Comparison of ENCODE assay signal across 21 cellular contexts in the genomic region with DNA sequence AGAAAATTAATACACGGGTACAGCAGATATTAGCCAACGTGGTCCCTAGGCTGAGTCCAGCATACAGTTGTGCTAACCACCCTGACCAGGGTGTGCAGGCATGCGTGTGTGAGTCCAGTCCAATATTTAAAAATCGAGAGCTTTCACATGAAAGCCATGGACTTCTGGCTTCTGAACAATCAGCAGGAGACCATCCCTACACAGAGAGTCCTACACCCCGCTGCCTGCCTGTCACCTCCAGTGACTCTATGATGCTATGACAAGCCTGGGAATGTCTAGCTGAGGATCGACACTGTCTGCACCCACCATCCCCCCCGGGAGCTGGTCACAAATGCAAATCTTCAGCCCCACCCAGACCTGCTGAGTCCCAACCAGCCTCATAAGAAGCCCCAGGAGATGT. TPM values are rescaled to one million over a fixed set of nuclear protein-coding genes. Genes with fewer than 3 reads are reported as not detected.
DNase-seq lines count a peak whose midpoint lies in the region; ATAC-seq and TF ChIP-seq lines count a peak whose summit lies in the region.
"Had no signal": no experiment of that assay in that cellular context is flagged by ENCODE, and none has a peak within 500 bp of the region (broad histone marks: within the 10 kb centered on the region; RNA-seq: fewer than 3 reads in every experiment).

No MANE protein-coding gene starts in this region.

- peaks cover 52% of the 10 kb centered on the region in 2 donors for H3K4me1 Mint-ChIP-seq in effector memory CD8-positive, alpha-beta T cell (ENCODE audit: low read depth in 2 of 2)

- H3K23ac ChIP-seq in neuronal stem cell (ENCODE audit: low read depth, low read length, poor library complexity), result no peak overlapping the region

- peak overlapping the region; percentile 47 to 58 for H3K27ac Mint-ChIP-seq in effector memory CD8-positive, alpha-beta T cell
- H3K27ac Mint-ChIP-seq: activated naive CD4-positive, alpha-beta T cell treated with anti-CD3 and anti-CD28 coated beads for 36 hours had no signal

- no peak overlapping the region for H3K9ac ChIP-seq in neuronal stem cell (ENCODE audit: low read depth, low read length, poor library complexity)

- H3K14ac ChIP-seq in neuronal stem cell (ENCODE audit: low read length), result no peak overlapping the region

- TF ChIP-seq POLR2A in transverse colon (IDR thresholded peaks at IDR 0.05), result no peak

- intact Hi-C loops in heart right ventricle (cut with DNase I) (loop anchor here in 3 of 10 donors (10.0 kb wide), 3 partner anchors 145 to 1695 kb away; partner anchors contain the start of genes ABHD12 (in 1 of the 3), ENTPD6 (in 1 of the 3) and NXT1 (in 1 of the 3)), left ventricle myocardium superior (cut with micrococcal nuclease) (no loop called here), psoas muscle (cut with DNase I) (no loop called here), transverse colon (cut with DNase I; ENCODE audit: low total_unique reads) (loop anchor here (10.0 kb wide), 1 partner anchor 215 kb away; no protein-coding TSS in a partner anchor)

- POLR2A ChIA-PET in HEK293T (lab: Yijun Ruan, JAX), result no interaction called here

- H2BK5ac ChIP-seq in neuronal stem cell (ENCODE audit: low read length), result no peak overlapping the region

- ATAC-seq in heart right ventricle (no peak), left ventricle myocardium superior (no peak), psoas muscle (peak in 1 of 4 donors; percentile 29)
- ATAC-seq in effector memory CD8-positive, alpha-beta T cell (replicated peaks), result no peak
- ATAC-seq: A549, foreskin keratinocyte, left lung, pancreas had no signal

- H2BK120ac ChIP-seq in neuronal stem cell (ENCODE audit: low read depth, low read length), result no peak overlapping the region

- 38 to 54% methylated on average over 7 of the region's 7 CpGs for WGBS in heart right ventricle, 2 donors
- 34 to 52% (median 36%) methylated on average over 7 of the region's 7 CpGs for WGBS in psoas muscle, 3 donors
- WGBS in transverse colon (ENCODE audit: low coverage in 1 of 2), 2 donors, result 73% methylated on average over 7 of the region's 7 CpGs; no CpG with 5 or more reads in 1 of the 2 donors
- WGBS in neuronal stem cell (ENCODE audit: extremely low coverage in 2 of 2, insufficient read length in 2 of 2, insufficient replicate concordance in 1 of 2), 2 donors, result no CpG with 5 or more reads among the region's 7 CpGs

- no peak overlapping the region for H4K91ac ChIP-seq in neuronal stem cell (ENCODE audit: low read depth, low read length, poor library complexity)

- H3K9me3 ChIP-seq in heart right ventricle (no peaks in the 10 kb centered on the region), psoas muscle (no peaks in the 10 kb centered on the region), transverse colon (no peaks in the 10 kb centered on the region), neuronal stem cell (replicated peaks in 1 of 2; ENCODE audit: control insufficient read depth in 2 of 2, insufficient read depth in 1 of 2, low read depth in 1 of 2, low read length in 2 of 2) (no peaks in the 10 kb centered on the region)
- H3K9me3 ChIP-seq: A549, colonic mucosa, left lung, MG63, pancreas had no signal

- H3K27ac ChIP-seq in heart right ventricle, result peak overlapping the region; percentile 2 to 99 (median 94)
- H3K27ac ChIP-seq in psoas muscle, result peak overlapping the region; percentile 50
- peak overlapping the region; percentile 22 to 70 (median 42) for H3K27ac ChIP-seq in transverse colon
- no peak overlapping the region for H3K27ac ChIP-seq in neuronal stem cell (replicated peaks; ENCODE audit: low read length)
- H3K27ac ChIP-seq: A549, colonic mucosa, foreskin keratinocyte, left lung had no signal

- H3K27me3 Mint-ChIP-seq in effector memory CD8-positive, alpha-beta T cell, result no peaks in the 10 kb centered on the region

- H2BK12ac ChIP-seq in neuronal stem cell (ENCODE audit: low read length), result no peak overlapping the region

- H3K4me3 ChIP-seq in heart right ventricle (no peak overlapping the region), psoas muscle (no peak overlapping the region), transverse colon (no peak overlapping the region), neuronal stem cell (ENCODE audit: low read length in 2 of 2) (no peak overlapping the region)
- H3K4me3 ChIP-seq: A549, colonic mucosa, left lung, MG63, pancreas had no signal

- in situ Hi-C loops in transverse colon (cut with MboI; ENCODE audit: low pct_ligation_motif_present in 1 of 4, low pct_unique_long_range_greater_than_20kb in 1 of 4, low sequenced_read_pairs in 3 of 4), result loop anchor here in 1 of 4 donors (25.0 kb wide), 1 partner anchor 337 kb away; the partner anchor contains the start of gene ABHD12

- H3K18ac ChIP-seq in neuronal stem cell (ENCODE audit: low read length), result no peak overlapping the region

- H3K4me1 ChIP-seq in heart right ventricle, result peaks cover 48 to 100% (median 92%) of the 10 kb centered on the region in 9 donors
- H3K4me1 ChIP-seq in psoas muscle, result peaks cover 94% of the 10 kb centered on the region
- H3K4me1 ChIP-seq in transverse colon, result peaks cover 28 to 60% (median 42%) of the 10 kb centered on the region in 4 donors
- H3K4me1 ChIP-seq in neuronal stem cell (ENCODE audit: control insufficient read depth in 2 of 2, insufficient read depth in 1 of 2, low read depth in 1 of 2, low read length in 2 of 2), result peaks cover 0 to 2% of the 10 kb centered on the region in 2 donors
- H3K4me1 ChIP-seq: foreskin keratinocyte had no signal

- no peak overlapping the region for H3K4me3 Mint-ChIP-seq in effector memory CD8-positive, alpha-beta T cell
- H3K4me3 Mint-ChIP-seq: activated naive CD4-positive, alpha-beta T cell treated with anti-CD3 and anti-CD28 coated beads for 36 hours had no signal

- H2BK15ac ChIP-seq in neuronal stem cell (ENCODE audit: low read length), result no peak overlapping the region

- H2AFZ ChIP-seq in neuronal stem cell (ENCODE audit: low read length), result no peak overlapping the region

- H3K27me3 ChIP-seq in heart right ventricle, result no peaks in the 10 kb centered on the region
- no peaks in the 10 kb centered on the region for H3K27me3 ChIP-seq in psoas muscle (ENCODE audit: insufficient read depth in 3 of 3, low read length in 2 of 3)
- H3K27me3 ChIP-seq in transverse colon, result no peaks in the 10 kb centered on the region
- H3K27me3 ChIP-seq in neuronal stem cell (ENCODE audit: control insufficient read depth in 3 of 3, insufficient read depth in 3 of 3, low read depth in 1 of 3, low read length in 3 of 3), result peaks cover 0 to 64% (median 4%) of the 10 kb centered on the region in 3 experiments
- H3K27me3 ChIP-seq: colonic mucosa, foreskin keratinocyte, left lung, MG63, pancreas had no signal

- no peaks in the 10 kb centered on the region for H3K9me3 Mint-ChIP-seq in effector memory CD8-positive, alpha-beta T cell
- H3K9me3 Mint-ChIP-seq: activated naive CD4-positive, alpha-beta T cell treated with anti-CD3 and anti-CD28 coated beads for 36 hours had no signal

- peaks cover 0 to 34% (median 7%) of the 10 kb centered on the region in 9 donors for H3K36me3 ChIP-seq in heart right ventricle
- H3K36me3 ChIP-seq in psoas muscle (ENCODE audit: insufficient read depth in 1 of 2, low read depth in 1 of 2), result peaks cover 0 to 15% of the 10 kb centered on the region in 2 donors
- peaks cover 0 to 6% (median 0%) of the 10 kb centered on the region in 4 donors for H3K36me3 ChIP-seq in transverse colon
- no peaks in the 10 kb centered on the region for H3K36me3 ChIP-seq in neuronal stem cell (replicated peaks in 1 of 2; ENCODE audit: control insufficient read depth in 2 of 2, insufficient read depth in 2 of 2, low read length in 2 of 2)
- H3K36me3 ChIP-seq: colonic mucosa, MG63 had no signal

- CTCF ChIA-PET in HEK293T (lab: Yijun Ruan, JAX), result no interaction called here

- no peak overlapping the region for H2AK5ac ChIP-seq in neuronal stem cell (ENCODE audit: low read depth, low read length)

- H3K79me1 ChIP-seq in neuronal stem cell (ENCODE audit: low read depth, low read length), result no peaks in the 10 kb centered on the region

- no peak overlapping the region for H3K4ac ChIP-seq in neuronal stem cell (ENCODE audit: low read length)

- no peak overlapping the region for H3K4me2 ChIP-seq in neuronal stem cell (ENCODE audit: insufficient read depth, low read length, poor library complexity, severe bottlenecking)
- H3K4me2 ChIP-seq: A549 had no signal

- TF ChIP-seq CTCF in heart right ventricle (IDR thresholded peaks at IDR 0.05) (no peak), psoas muscle (IDR thresholded peaks at IDR 0.05) (no peak), transverse colon (IDR thresholded peaks at IDR 0.05) (no peak)

- TF ChIP-seq EP300 in transverse colon (IDR thresholded peaks at IDR 0.05; ENCODE audit: low read depth), result no peak

- H3K36me3 Mint-ChIP-seq in effector memory CD8-positive, alpha-beta T cell (ENCODE audit: insufficient read depth), result peaks cover 26% of the 10 kb centered on the region

- DNase-seq in heart right ventricle (no peak), left ventricle myocardium superior (no peak), psoas muscle (no peak), transverse colon (no peak), HEK293T (ENCODE audit: extremely low spot score) (no peak), NCI-H82 (lab: John Stamatoyannopoulos, UW) (no peak), neuronal stem cell (ENCODE audit: low spot score) (no peak)
- no peak for DNase-seq in effector memory CD8-positive, alpha-beta T cell
- DNase-seq: activated naive CD4-positive, alpha-beta T cell treated with anti-CD3 and anti-CD28 coated beads for 36 hours; colonic mucosa; foreskin keratinocyte; MG63; NCI-H1694; NCI-H446 treated with DMSO at 0.1 percent for 48 hours; NK-92 treated with Interleukin-12 subunit alpha and Interleukin-12 subunit beta, amount 100 ng/mL, for 24 hours; stimulated activated CD4-positive, alpha-beta T cell treated with anti-CD3 and anti-CD28 coated beads, Interleukin-4, amount 100 ng/mL, for 4 hours had no signal

- no peak overlapping the region for H4K8ac ChIP-seq in neuronal stem cell (ENCODE audit: low read depth, low read length)

RNA-seq across cellular contexts. Expression of gene ACSS1, which starts 7.9 kb away (rescaled TPM):
- total RNA-seq in heart right ventricle (100 to 1,000 TPM in 3 of 10 donors, 10 to 100 TPM in 7; 72.5 to 114 (median 87.4) TPM), left ventricle myocardium superior (164 TPM), psoas muscle (10 to 100 TPM; 16.8 to 53.3 (median 39.0) TPM), transverse colon (10 to 100 TPM; 30.3 to 64.7 (median 51.6) TPM)
- polyA plus RNA-seq in heart right ventricle (10 to 100 TPM; 29.7 to 62.2 TPM), psoas muscle (10 to 100 TPM in 2 of 3 donors, 1 to 10 TPM in 1; 8.8 to 15.1 (median 12.2) TPM)
- 0.24 TPM for polyA plus RNA-seq in neuronal stem cell (2013, experiment 1 of 2)
- 0.26 TPM for polyA plus RNA-seq in neuronal stem cell (2013, experiment 2 of 2)

RNA-seq across cellular contexts. Expression of gene VSX1, which starts 31.9 kb away (rescaled TPM):
- total RNA-seq in heart right ventricle (under 1 TPM in 8 of 10 donors, not detected in 2; 0.20 to 0.79 (median 0.42) TPM), left ventricle myocardium superior (not detected), psoas muscle (under 1 TPM in 3 of 4 donors, not detected in 1; 0.41 to 0.52 (median 0.48) TPM), transverse colon (under 1 TPM in 1 of 4 donors, not detected in 3; 0.16 TPM)
- polyA plus RNA-seq in heart right ventricle (under 1 TPM; 0.16 to 0.37 TPM), psoas muscle (under 1 TPM; 0.04 to 0.07 (median 0.05) TPM)
- 0.73 TPM for polyA plus RNA-seq in neuronal stem cell (2013, experiment 1 of 2)
- 0.78 TPM for polyA plus RNA-seq in neuronal stem cell (2013, experiment 2 of 2)
- total RNA-seq: activated naive CD4-positive, alpha-beta T cell treated with anti-CD3 and anti-CD28 coated beads for 36 hours; astrocyte; colonic mucosa; endothelial cell of umbilical vein; foreskin keratinocyte; left lung had no signal
- polyA plus RNA-seq: endothelial cell of umbilical vein, foreskin keratinocyte had no signal

RNA-seq across cellular contexts. Expression of gene APMAP, which starts 57.5 kb away (rescaled TPM):
- total RNA-seq in heart right ventricle (10 to 100 TPM; 22.5 to 44.6 (median 33.1) TPM), left ventricle myocardium superior (25.9 TPM), psoas muscle (10 to 100 TPM; 19.9 to 44.5 (median 24.2) TPM), transverse colon (10 to 100 TPM; 14.9 to 88.6 (median 50.2) TPM)
- polyA plus RNA-seq in heart right ventricle (10 to 100 TPM; 15.3 to 48.5 TPM), psoas muscle (10 to 100 TPM; 25.5 to 31.2 (median 30.3) TPM)
- 56.3 TPM for polyA plus RNA-seq in neuronal stem cell (2013, experiment 1 of 2)
- polyA plus RNA-seq in neuronal stem cell (2013, experiment 2 of 2), result 57.5 TPM
